In genomic region chr2:74571058-74571457, GRCh38 we compare ENCODE assay signal across 15 cellular contexts. TPM values are rescaled to one million over a fixed set of nuclear protein-coding genes. Genes with fewer than 3 reads are reported as not detected.
DNase-seq lines count a peak whose midpoint lies in the region; ATAC-seq, FAIRE-seq and TF ChIP-seq lines count a peak whose summit lies in the region.
"Had no signal": no experiment of that assay in that cellular context is flagged by ENCODE, and none has a peak within 500 bp of the region (broad histone marks: within the 10 kb centered on the region; RNA-seq: fewer than 3 reads in every experiment).

No MANE protein-coding gene starts in this region.

- H3K27ac Mint-ChIP-seq in T-helper 17 cell, result no peak overlapping the region

- DNase-seq in CD1c-positive myeloid dendritic cell (ENCODE audit: extremely low spot score) (peak; percentile 84), T-helper 17 cell (no peak), heart right ventricle (no peak), HEK293T (ENCODE audit: extremely low spot score) (no peak), RCC 7860 (ENCODE audit: low spot score) (no peak)
- DNase-seq: activated naive CD4-positive, alpha-beta T cell treated with anti-CD3 and anti-CD28 coated beads, Interleukin-2, amount 50 U/mL, for 16 hours; COR-L47; GM23248; islet precursor cell; NCI-H146; stomach; SW 1271 had no signal

- 76 to 82% methylated on average over 1 of the region's 1 CpG for WGBS in heart right ventricle, 2 donors

- peak overlapping the region in 1 of 10 donors; percentile 3 for H3K27ac ChIP-seq in heart right ventricle
- H3K27ac ChIP-seq: GM23248, stomach had no signal

- no peak for FAIRE-seq in RCC 7860 (lab: Jason Lieb, UNC)

- peaks cover 0 to 4% (median 0%) of the 10 kb centered on the region in 7 donors for H3K27me3 ChIP-seq in heart right ventricle
- H3K27me3 ChIP-seq: stomach had no signal

- no peaks in the 10 kb centered on the region for H3K36me3 ChIP-seq in heart right ventricle
- H3K36me3 ChIP-seq: stomach had no signal

- POLR2A ChIA-PET in HEK293T (lab: Yijun Ruan, JAX), result no interaction called here

- H3K4me1 Mint-ChIP-seq in T-helper 17 cell, result peaks cover 12% of the 10 kb centered on the region

- H3K36me3 Mint-ChIP-seq in T-helper 17 cell (ENCODE audit: low read depth), result peaks cover 7% of the 10 kb centered on the region

- intact Hi-C loops in heart right ventricle (cut with DNase I), result no loop called here

- no peak for TF ChIP-seq CTCF in heart right ventricle (IDR thresholded peaks at IDR 0.05)

- ATAC-seq in GM18861 (IDR thresholded peaks at IDR 0.05; ENCODE audit: unreplicated experiment) (peak; percentile 63), HG02623 (IDR thresholded peaks at IDR 0.05; ENCODE audit: unreplicated experiment) (peak; percentile 60), HG03575 (IDR thresholded peaks at IDR 0.05; ENCODE audit: extremely low read depth, insufficient number of reproducible peaks, low FRiP score, unreplicated experiment) (peak; percentile 50), T-helper 17 cell (no peak), heart right ventricle (no peak)

- H3K4me1 ChIP-seq in heart right ventricle, result peaks cover 0 to 55% (median 0%) of the 10 kb centered on the region in 9 donors

- peaks cover 15% of the 10 kb centered on the region for H3K27me3 Mint-ChIP-seq in T-helper 17 cell

- CTCF ChIA-PET in HEK293T (lab: Yijun Ruan, JAX), result no interaction called here

- H3K4me3 ChIP-seq in heart right ventricle, result no peak overlapping the region
- H3K4me3 ChIP-seq: GM23248, stomach had no signal

- no peak overlapping the region for H3K4me3 Mint-ChIP-seq in T-helper 17 cell

- H3K9me3 ChIP-seq in T-helper 17 cell (ENCODE audit: control insufficient read depth, low read length, poor library complexity, severe bottlenecking) (no peaks in the 10 kb centered on the region), heart right ventricle (no peaks in the 10 kb centered on the region)
- H3K9me3 ChIP-seq: stomach had no signal

TF ChIP-seq in HEK293T, 16 proteins besides CTCF, POLR2A, EP300 and RAD21:
- TF ChIP-seq NFRKB (IDR thresholded peaks at IDR 0.05) (no peak), BHLHE40 (IDR thresholded peaks at IDR 0.05; ENCODE audit: borderline replicate concordance) (no peak), ELF4 (IDR thresholded peaks at IDR 0.05) (no peak), FOXK2 (IDR thresholded peaks at IDR 0.05) (no peak), ZNF384 (IDR thresholded peaks at IDR 0.05) (no peak), CTBP1 (IDR thresholded peaks at IDR 0.05; ENCODE audit: borderline replicate concordance) (no peak), PKNOX1 (IDR thresholded peaks at IDR 0.05) (no peak), SUZ12 (IDR thresholded peaks at IDR 0.05) (no peak), LEF1 (IDR thresholded peaks at IDR 0.05; ENCODE audit: borderline replicate concordance) (no peak), HDGF (IDR thresholded peaks at IDR 0.05; ENCODE audit: borderline replicate concordance) (no peak), TARDBP (IDR thresholded peaks at IDR 0.05) (no peak)

RNA-seq across cellular contexts. Expression of gene DOK1, which starts 16.5 kb away (rescaled TPM):
- total RNA-seq in T-helper 17 cell, result 10 to 100 TPM in 1 of 2 donors, 1 to 10 TPM in 1; 8.3 to 14.6 TPM
- 1 to 10 TPM; 1.9 to 7.7 (median 3.5) TPM for total RNA-seq in heart right ventricle
- 1 to 10 TPM; 3.1 to 5.9 TPM for polyA plus RNA-seq in heart right ventricle

RNA-seq across cellular contexts. Expression of gene LOXL3, which starts 17.3 kb away (rescaled TPM):
- 1 to 10 TPM in 1 of 2 donors, under 1 TPM in 1; 0.75 to 2.0 TPM for total RNA-seq in T-helper 17 cell
- 1 to 10 TPM; 1.2 to 9.2 (median 2.4) TPM for total RNA-seq in heart right ventricle
- polyA plus RNA-seq in heart right ventricle, result 1 to 10 TPM; 2.9 to 3.4 TPM

RNA-seq across cellular contexts. Expression of gene HTRA2, which starts 41.3 kb away (rescaled TPM):
- total RNA-seq in T-helper 17 cell, result 10 to 100 TPM; 18.5 to 21.4 TPM
- total RNA-seq in heart right ventricle, result 10 to 100 TPM; 21.2 to 29.6 (median 24.9) TPM
- polyA plus RNA-seq in heart right ventricle, result 10 to 100 TPM; 26.5 to 41.0 TPM

RNA-seq across cellular contexts. Expression of gene AUP1, which starts 41.6 kb away (rescaled TPM):
- total RNA-seq in T-helper 17 cell (100 to 1,000 TPM; 139 to 153 TPM), heart right ventricle (10 to 100 TPM; 31.4 to 74.2 (median 38.2) TPM)
- 100 to 1,000 TPM; 163 TPM for polyA plus RNA-seq in heart right ventricle

RNA-seq across cellular contexts. Expression of gene DQX1, which starts 45.0 kb away (rescaled TPM):
- under 1 TPM in 1 of 2 donors, not detected in 1; 0.23 TPM for total RNA-seq in T-helper 17 cell
- total RNA-seq in heart right ventricle, result under 1 TPM in 1 of 10 donors, not detected in 9; 0.65 TPM
- under 1 TPM in 1 of 2 donors, not detected in 1; 0.03 TPM for polyA plus RNA-seq in heart right ventricle
- total RNA-seq: GM23248 had no signal
- polyA plus RNA-seq: GM23248 had no signal

Comparison
In these comparisons a context has a peak if more than half of its experiments do, and no peak if none do; other contexts are left out.
1. ATAC-seq: peak in GM18861 (single experiment), HG02623 (single experiment) and HG03575 (single experiment); none in T-helper 17 cell (single experiment) and heart right ventricle (0 of 8).